Comparison of ENCODE assay signal across 1 cellular context in genomic region chr6:26270121-26270861, GRCh38.
A peak's percentile ranks its signal among the peaks of the same experiment; 100 is the strongest.
TF ChIP-seq lines count a peak whose summit lies in the region.

No MANE protein-coding gene starts in this region.

TF ChIP-seq in GM12878, 131 proteins besides CTCF, POLR2A, EP300 and RAD21 (continued from another document and continues in another):
- TF ChIP-seq PRDM15 (CRISPR knock-in tag; IDR thresholded peaks at IDR 0.05) (peak; percentile 89), EGR1 (IDR thresholded peaks at IDR 0.05; ENCODE audit: borderline replicate concordance in 1 of 2, low read depth in 2 of 2, low read length in 2 of 2) (peak in 1 of 2 experiments; percentile 31; a peak in 1 of 3 replicates), JUND (IDR thresholded peaks at IDR 0.05; ENCODE audit: low read depth, low read length) (no peak), NKRF (conservative IDR thresholded peaks at IDR 0.05) (no peak), MYC (IDR thresholded peaks at IDR 0.05; ENCODE audit: insufficient read depth, insufficient read length, insufficient replicate concordance, low read length, severe bottlenecking) (no peak), RB1 (IDR thresholded peaks at IDR 0.05; ENCODE audit: borderline replicate concordance) (no peak; the same call in 1 of the 2 replicates), NFYA (IDR thresholded peaks at IDR 0.05; ENCODE audit: borderline replicate concordance, low read depth, low read length) (no peak), NFIC (IDR thresholded peaks at IDR 0.05; ENCODE audit: low read depth, low read length) (no peak; the same call in 1 of the 2 replicates), IKZF1 (conservative IDR thresholded peaks at IDR 0.05) (no peak), EZH2 (IDR thresholded peaks at IDR 0.05; ENCODE audit: borderline replicate concordance, control insufficient read depth, low read depth, low read length) (no peak), ZBED1 (IDR thresholded peaks at IDR 0.05; ENCODE audit: borderline replicate concordance) (no peak; the same call in none of the 2 replicates), MXI1 (IDR thresholded peaks at IDR 0.05; ENCODE audit: low read depth, low read length) (no peak), IRF3 (IDR thresholded peaks at IDR 0.05) (no peak), NR2C2 (IDR thresholded peaks at IDR 0.05; ENCODE audit: borderline replicate concordance, control insufficient read depth, insufficient read length, low read depth) (no peak), GATAD2B (conservative IDR thresholded peaks at IDR 0.05; ENCODE audit: low read depth) (no peak), SMAD1 (IDR thresholded peaks at IDR 0.05; ENCODE audit: low read depth, partially characterized antibody) (no peak), USF2 (IDR thresholded peaks at IDR 0.05; ENCODE audit: borderline replicate concordance, low read depth, low read length) (no peak), BRCA1 (IDR thresholded peaks at IDR 0.05; ENCODE audit: low read depth, low read length) (no peak), BHLHE40 (IDR thresholded peaks at IDR 0.05; ENCODE audit: borderline replicate concordance in 1 of 2, low read depth in 2 of 2, low read length in 1 of 2) (no peak), RFX5 (IDR thresholded peaks at IDR 0.05; ENCODE audit: low read depth, low read length) (no peak), SREBF2 (IDR thresholded peaks at IDR 0.05; ENCODE audit: low read length) (no peak), CBFB (IDR thresholded peaks at IDR 0.05; ENCODE audit: low read depth) (peak; percentile 24; the same call in 1 of the 2 replicates), SUPT20H (IDR thresholded peaks at IDR 0.05; ENCODE audit: borderline replicate concordance, control insufficient read depth, low read depth, low read length) (no peak), SKIL (IDR thresholded peaks at IDR 0.05; ENCODE audit: low read depth, poor library complexity, severe bottlenecking) (no peak), NBN (IDR thresholded peaks at IDR 0.05) (no peak), MYB (IDR thresholded peaks at IDR 0.05; ENCODE audit: borderline replicate concordance, low read depth, low read length) (no peak), BACH1 (IDR thresholded peaks at IDR 0.05; ENCODE audit: borderline replicate concordance) (peak; percentile 63), FOXM1 (IDR thresholded peaks at IDR 0.05; ENCODE audit: low read depth, low read length) (no peak; the same call in 1 of the 2 replicates), KLF5 (IDR thresholded peaks at IDR 0.05; ENCODE audit: partially characterized antibody) (no peak), POLR2AphosphoS5 (IDR thresholded peaks at IDR 0.05; ENCODE audit: low read length) (peak; percentile 24), USF1 (IDR thresholded peaks at IDR 0.05; ENCODE audit: borderline replicate concordance, extremely low read length, insufficient read depth, low read depth, low read length) (no peak), CEBPB (IDR thresholded peaks at IDR 0.05; ENCODE audit: borderline replicate concordance in 1 of 2, low read depth in 2 of 2, low read length in 2 of 2) (no peak), HDAC6 (IDR thresholded peaks at IDR 0.05; ENCODE audit: unreplicated experiment) (peak; percentile 18), CREM (IDR thresholded peaks at IDR 0.05; ENCODE audit: low read depth) (no peak), RAD51 (IDR thresholded peaks at IDR 0.05) (no peak), ATF7 (IDR thresholded peaks at IDR 0.05; ENCODE audit: low read depth) (no peak), RBBP5 (conservative IDR thresholded peaks at IDR 0.05) (no peak), CREB1 (IDR thresholded peaks at IDR 0.05; ENCODE audit: low read depth) (no peak; the same call in 1 of the 2 replicates), MTA2 (IDR thresholded peaks at IDR 0.05; ENCODE audit: low read depth) (no peak), HSF1 (IDR thresholded peaks at IDR 0.05; ENCODE audit: low read depth, low read length) (0 out of 2 replicates have a peak, but pooled peaks have one; percentile 30), SMC3 (IDR thresholded peaks at IDR 0.05; ENCODE audit: borderline replicate concordance, low read length) (no peak; the same call in 1 of the 2 replicates), FOS (IDR thresholded peaks at IDR 0.05; ENCODE audit: borderline replicate concordance, extremely low read depth, insufficient read length) (no peak), NFXL1 (IDR thresholded peaks at IDR 0.05; ENCODE audit: borderline replicate concordance) (no peak)
- TF ChIP-seq, protein P1, sequence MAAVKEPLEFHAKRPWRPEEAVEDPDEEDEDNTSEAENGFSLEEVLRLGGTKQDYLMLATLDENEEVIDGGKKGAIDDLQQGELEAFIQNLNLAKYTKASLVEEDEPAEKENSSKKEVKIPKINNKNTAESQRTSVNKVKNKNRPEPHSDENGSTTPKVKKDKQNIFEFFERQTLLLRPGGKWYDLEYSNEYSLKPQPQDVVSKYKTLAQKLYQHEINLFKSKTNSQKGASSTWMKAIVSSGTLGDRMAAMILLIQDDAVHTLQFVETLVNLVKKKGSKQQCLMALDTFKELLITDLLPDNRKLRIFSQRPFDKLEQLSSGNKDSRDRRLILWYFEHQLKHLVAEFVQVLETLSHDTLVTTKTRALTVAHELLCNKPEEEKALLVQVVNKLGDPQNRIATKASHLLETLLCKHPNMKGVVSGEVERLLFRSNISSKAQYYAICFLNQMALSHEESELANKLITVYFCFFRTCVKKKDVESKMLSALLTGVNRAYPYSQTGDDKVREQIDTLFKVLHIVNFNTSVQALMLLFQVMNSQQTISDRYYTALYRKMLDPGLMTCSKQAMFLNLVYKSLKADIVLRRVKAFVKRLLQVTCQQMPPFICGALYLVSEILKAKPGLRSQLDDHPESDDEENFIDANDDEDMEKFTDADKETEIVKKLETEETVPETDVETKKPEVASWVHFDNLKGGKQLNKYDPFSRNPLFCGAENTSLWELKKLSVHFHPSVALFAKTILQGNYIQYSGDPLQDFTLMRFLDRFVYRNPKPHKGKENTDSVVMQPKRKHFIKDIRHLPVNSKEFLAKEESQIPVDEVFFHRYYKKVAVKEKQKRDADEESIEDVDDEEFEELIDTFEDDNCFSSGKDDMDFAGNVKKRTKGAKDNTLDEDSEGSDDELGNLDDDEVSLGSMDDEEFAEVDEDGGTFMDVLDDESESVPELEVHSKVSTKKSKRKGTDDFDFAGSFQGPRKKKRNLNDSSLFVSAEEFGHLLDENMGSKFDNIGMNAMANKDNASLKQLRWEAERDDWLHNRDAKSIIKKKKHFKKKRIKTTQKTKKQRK (IDR thresholded peaks at IDR 0.05; ENCODE audit: low read depth, low read length) = no peak
- TF ChIP-seq, protein P2, sequence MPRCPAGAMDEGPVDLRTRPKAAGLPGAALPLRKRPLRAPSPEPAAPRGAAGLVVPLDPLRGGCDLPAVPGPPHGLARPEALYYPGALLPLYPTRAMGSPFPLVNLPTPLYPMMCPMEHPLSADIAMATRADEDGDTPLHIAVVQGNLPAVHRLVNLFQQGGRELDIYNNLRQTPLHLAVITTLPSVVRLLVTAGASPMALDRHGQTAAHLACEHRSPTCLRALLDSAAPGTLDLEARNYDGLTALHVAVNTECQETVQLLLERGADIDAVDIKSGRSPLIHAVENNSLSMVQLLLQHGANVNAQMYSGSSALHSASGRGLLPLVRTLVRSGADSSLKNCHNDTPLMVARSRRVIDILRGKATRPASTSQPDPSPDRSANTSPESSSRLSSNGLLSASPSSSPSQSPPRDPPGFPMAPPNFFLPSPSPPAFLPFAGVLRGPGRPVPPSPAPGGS (IDR thresholded peaks at IDR 0.05; ENCODE audit: borderline replicate concordance, insufficient read depth, low read depth, low read length, poor library complexity, severe bottlenecking) = peak; percentile 40
- TF ChIP-seq, protein P3, sequence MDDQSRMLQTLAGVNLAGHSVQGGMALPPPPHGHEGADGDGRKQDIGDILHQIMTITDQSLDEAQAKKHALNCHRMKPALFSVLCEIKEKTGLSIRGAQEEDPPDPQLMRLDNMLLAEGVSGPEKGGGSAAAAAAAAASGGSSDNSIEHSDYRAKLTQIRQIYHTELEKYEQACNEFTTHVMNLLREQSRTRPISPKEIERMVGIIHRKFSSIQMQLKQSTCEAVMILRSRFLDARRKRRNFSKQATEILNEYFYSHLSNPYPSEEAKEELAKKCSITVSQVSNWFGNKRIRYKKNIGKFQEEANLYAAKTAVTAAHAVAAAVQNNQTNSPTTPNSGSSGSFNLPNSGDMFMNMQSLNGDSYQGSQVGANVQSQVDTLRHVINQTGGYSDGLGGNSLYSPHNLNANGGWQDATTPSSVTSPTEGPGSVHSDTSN (IDR thresholded peaks at IDR 0.05; ENCODE audit: insufficient replicate concordance, low read depth, low read length) = no peak
